Comparison of ENCODE assay signal across 8 cellular contexts in the genomic region with DNA sequence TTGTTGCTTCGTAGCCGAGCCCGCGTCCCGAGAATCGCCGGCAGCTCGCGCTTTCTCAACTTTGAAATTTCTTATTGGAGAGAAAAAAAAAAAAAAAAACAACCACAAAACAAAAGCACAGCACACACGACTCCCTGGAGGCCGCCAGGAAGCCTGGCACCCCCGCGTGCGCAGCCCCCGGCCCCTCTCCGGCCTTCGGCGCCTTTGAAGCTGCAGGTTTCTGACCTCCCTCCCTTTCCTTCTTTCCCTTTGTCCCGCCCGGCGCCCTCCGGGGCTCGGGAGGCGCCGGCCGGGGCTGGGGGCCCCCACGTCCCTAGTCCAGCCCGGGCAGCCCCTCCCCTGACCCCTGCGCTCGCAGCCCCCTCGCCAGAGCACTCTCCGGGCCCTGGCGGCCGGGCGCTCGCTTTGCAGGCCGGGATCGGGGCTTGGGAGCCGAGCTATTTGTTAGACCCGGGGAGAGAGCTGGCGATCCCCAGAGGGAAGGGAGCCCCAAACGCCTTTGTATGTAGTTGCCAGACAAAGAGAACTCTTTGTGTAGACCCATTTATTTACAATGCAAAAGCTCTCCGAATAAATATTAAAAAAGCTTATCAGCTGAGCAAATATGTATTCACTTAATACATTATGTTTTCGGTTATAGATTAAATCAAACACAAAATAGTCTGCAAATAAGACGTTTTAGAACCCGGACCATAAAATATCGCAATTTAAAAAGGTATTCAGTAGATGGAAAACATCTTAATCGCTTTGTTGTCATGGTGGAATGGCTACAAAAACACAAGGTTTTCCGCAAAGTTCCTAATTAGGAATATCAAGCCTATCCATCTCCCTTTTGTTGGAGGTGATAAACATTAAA. TPM values are rescaled to one million over a fixed set of nuclear protein-coding genes. Genes with fewer than 3 reads are reported as not detected.
DNase-seq lines count a peak whose midpoint lies in the region; ATAC-seq, FAIRE-seq and TF ChIP-seq lines count a peak whose summit lies in the region.

No MANE protein-coding gene starts in this region.

- peak overlapping the region; percentile 44 for H3K4me3 Mint-ChIP-seq in activated CD4-positive, alpha-beta T cell treated with anti-CD3 and anti-CD28 coated beads, Interleukin-2, amount 10 ng/mL, durations not matched to agents 7 days and 5 days

- H3K4me3 ChIP-seq in body of pancreas, result peak overlapping the region in 1 of 2 donors; percentile 24
- H3K4me3 ChIP-seq in kidney (ENCODE audit: low read length in 2 of 2), result peak overlapping the region; percentile 72 to 83
- peak overlapping the region; percentile 84 to 90 for H3K4me3 ChIP-seq in stomach smooth muscle (ENCODE audit: low read length in 2 of 2)

- CTCF ChIA-PET in activated CD4-positive, alpha-beta T cell treated with anti-CD3 and anti-CD28 coated beads, Interleukin-2, amount 10 ng/mL, durations not matched to agents 7 days and 5 days (lab: Charles Lee), result interaction anchor here (0.6 to 1.6 kb wide), 6 partner anchors 11 to 1735 kb away, joined by 3 to 4 read pairs (median 4); no protein-coding TSS in a partner anchor

- peaks cover 59% of the 10 kb centered on the region for H3K27me3 Mint-ChIP-seq in activated CD4-positive, alpha-beta T cell treated with anti-CD3 and anti-CD28 coated beads, Interleukin-2, amount 10 ng/mL, durations not matched to agents 7 days and 5 days

- peaks cover 2% of the 10 kb centered on the region for H3K36me3 Mint-ChIP-seq in activated CD4-positive, alpha-beta T cell treated with anti-CD3 and anti-CD28 coated beads, Interleukin-2, amount 10 ng/mL, durations not matched to agents 7 days and 5 days (ENCODE audit: low read depth)

- H3K9me3 Mint-ChIP-seq in activated CD4-positive, alpha-beta T cell treated with anti-CD3 and anti-CD28 coated beads, Interleukin-2, amount 10 ng/mL, durations not matched to agents 7 days and 5 days, result no peaks in the 10 kb centered on the region

- 2 to 3% methylated on average over 39 to 49 of the region's 49 CpGs for WGBS in body of pancreas, 2 donors

- POLR2A ChIA-PET in activated CD4-positive, alpha-beta T cell treated with anti-CD3 and anti-CD28 coated beads, Interleukin-2, amount 10 ng/mL, durations not matched to agents 7 days and 5 days (lab: Charles Lee), result no interaction called here

- H3K27me3 ChIP-seq in body of pancreas (no peaks in the 10 kb centered on the region), stomach smooth muscle (ENCODE audit: control insufficient read depth in 1 of 2, insufficient read depth in 2 of 2, low read length in 2 of 2) (no peaks in the 10 kb centered on the region)

- H3K27ac ChIP-seq in body of pancreas (peak overlapping the region; percentile 83 to 93 (median 88)), kidney (ENCODE audit: low read depth in 2 of 2, low read length in 2 of 2) (peak overlapping the region; percentile 88 to 93), stomach smooth muscle (ENCODE audit: low read length) (peak overlapping the region; percentile 93)

- ATAC-seq in body of pancreas (no peak), GM18868 (IDR thresholded peaks at IDR 0.05; ENCODE audit: unreplicated experiment) (no peak)

- DNase-seq in activated CD4-positive, alpha-beta T cell treated with anti-CD3 and anti-CD28 coated beads, Interleukin-2, amount 10 ng/mL, durations not matched to agents 7 days and 5 days, result no peak
- no peak for DNase-seq in activated CD4-positive, alpha-beta T cell treated with anti-CD3 and anti-CD28 coated beads, Interleukin-2, amount 50 U/mL, for 4 hours
- DNase-seq in NCI-H2227 (lab: John Stamatoyannopoulos, UW; ENCODE audit: unreplicated experiment) (peak; percentile 67), body of pancreas (peak in 2 of 4 donors; percentile 60 to 64), kidney (no peak), NCI-H187 treated with DMSO at 0.1 percent for 48 hours (lab: John Stamatoyannopoulos, UW) (no peak)

- peak in 6 of 7 experiments; percentile 16 to 37 (median 26) for TF ChIP-seq CTCF in body of pancreas (IDR thresholded peaks at IDR 0.05)
- TF ChIP-seq CTCF in kidney (IDR thresholded peaks at IDR 0.05; ENCODE audit: borderline replicate concordance, extremely low read depth, insufficient read depth), result no peak

- TF ChIP-seq POLR2A in body of pancreas (IDR thresholded peaks at IDR 0.05), result no peak

- H3K27ac Mint-ChIP-seq in activated CD4-positive, alpha-beta T cell treated with anti-CD3 and anti-CD28 coated beads, Interleukin-2, amount 10 ng/mL, durations not matched to agents 7 days and 5 days, result no peak overlapping the region

- no peaks in the 10 kb centered on the region for H3K36me3 ChIP-seq in body of pancreas (replicated peaks in 1 of 2; ENCODE audit: insufficient read depth in 1 of 2, low read depth in 2 of 2)
- H3K36me3 ChIP-seq in kidney (ENCODE audit: control insufficient read depth in 1 of 2, insufficient read depth in 2 of 2, low read length in 2 of 2), result no peaks in the 10 kb centered on the region
- H3K36me3 ChIP-seq in stomach smooth muscle (ENCODE audit: control insufficient read depth in 2 of 2, insufficient read depth in 2 of 2, low read length in 2 of 2), result no peaks in the 10 kb centered on the region

- FAIRE-seq in kidney (lab: Jason Lieb, UNC), result no peak

- H3K9me3 ChIP-seq in body of pancreas (no peaks in the 10 kb centered on the region), kidney (ENCODE audit: control insufficient read depth in 1 of 2, low read length in 2 of 2) (no peaks in the 10 kb centered on the region), stomach smooth muscle (ENCODE audit: control insufficient read depth in 2 of 2, low read length in 2 of 2) (no peaks in the 10 kb centered on the region)

- H3K4me1 Mint-ChIP-seq in activated CD4-positive, alpha-beta T cell treated with anti-CD3 and anti-CD28 coated beads, Interleukin-2, amount 10 ng/mL, durations not matched to agents 7 days and 5 days, result peaks cover 23% of the 10 kb centered on the region

- peak overlapping the region; percentile 87 to 93 for H3K9ac ChIP-seq in kidney (ENCODE audit: low read length in 2 of 2)
- H3K9ac ChIP-seq in stomach smooth muscle (ENCODE audit: low read length in 2 of 2), result peak overlapping the region; percentile 80 to 88

- intact Hi-C loops in body of pancreas (cut with DNase I) (no loop called here), kidney (cut with DNase I) (loop anchor here (2.0 kb wide), 1 partner anchor 113 kb away; no protein-coding TSS in a partner anchor)

- peaks cover 55% of the 10 kb centered on the region for H3K4me1 ChIP-seq in body of pancreas
- peaks cover 22 to 25% of the 10 kb centered on the region in 2 donors for H3K4me1 ChIP-seq in kidney (ENCODE audit: control insufficient read depth in 1 of 2, insufficient read depth in 1 of 2, low read depth in 1 of 2, low read length in 2 of 2)
- H3K4me1 ChIP-seq in stomach smooth muscle (ENCODE audit: control insufficient read depth, insufficient read depth, low read length), result peaks cover 47% of the 10 kb centered on the region

RNA-seq across cellular contexts. Expression of gene BAHCC1, which starts 2.3 kb away (rescaled TPM):
- not detected for total RNA-seq in activated CD4-positive, alpha-beta T cell treated with anti-CD3 and anti-CD28 coated beads, Interleukin-2, amount 10 ng/mL, durations not matched to agents 7 days and 5 days
- total RNA-seq in body of pancreas (10 to 100 TPM in 1 of 2 donors, 1 to 10 TPM in 1; 5.7 to 14.8 TPM), kidney (20.5 TPM)
- 2.6 TPM for polyA plus RNA-seq in kidney (ENCODE audit: insufficient read depth, low read depth, low replicate concordance)

Comparison
In these comparisons a context has a peak if more than half of its experiments do, and no peak if none do; other contexts are left out.
1. RNA of gene BAHCC1, which starts 2.3 kb away (total RNA-seq): 20.5 TPM in kidney (single experiment) and 5.7 to 14.8 TPM in body of pancreas; not detected in activated CD4-positive, alpha-beta T cell treated with anti-CD3 and anti-CD28 coated beads, Interleukin-2, amount 10 ng/mL, durations not matched to agents 7 days and 5 days; every median in the first group is over 4 times any median in the second.
2. Peak in every context shown above with its lines, with median percentiles within 50 percentile points of each other: H3K27ac ChIP-seq.